8 cellular contexts compared by ENCODE assay signal in genomic region chr3:129439381-129439816, GRCh38. TPM values are rescaled to one million over a fixed set of nuclear protein-coding genes. Genes with fewer than 3 reads are reported as not detected.
A peak's percentile ranks its signal among the peaks of the same experiment; 100 is the strongest.
DNase-seq lines count a peak whose midpoint lies in the region; ATAC-seq and TF ChIP-seq lines count a peak whose summit lies in the region.

No MANE protein-coding gene starts in this region.

- H3K27me3 ChIP-seq in ACC112 (ENCODE audit: insufficient read depth, low read length) (no peaks in the 10 kb centered on the region), HUES48 (ENCODE audit: control insufficient read depth, insufficient read depth, low read length) (no peaks in the 10 kb centered on the region), right lobe of liver (no peaks in the 10 kb centered on the region)

- H3K27ac ChIP-seq in ACC112 (ENCODE audit: low read depth, low read length) (peak overlapping the region; percentile 53), HUES48 (ENCODE audit: low read depth, low read length) (peak overlapping the region; percentile 94), right lobe of liver (peak overlapping the region; percentile 82 to 87 (median 86))

- peak overlapping the region; percentile 92 for H2AFZ ChIP-seq in ACC112 (ENCODE audit: low read length, unreplicated experiment)

- DNase-seq in GM19238 (ENCODE audit: insufficient read length, low spot score), result peak; percentile 31
- peak; percentile 28 for DNase-seq in T-helper 22 cell (ENCODE audit: low read depth)
- no peak for DNase-seq in choroid plexus epithelial cell (ENCODE audit: low read depth)
- DNase-seq in right lobe of liver, result peak in 2 of 3 donors; percentile 60 to 75
- peak; percentile 24 for DNase-seq in stimulated activated CD8-positive, alpha-beta memory T cell treated with anti-CD3 and anti-CD28 coated beads, Interleukin-4, amount 100 ng/mL, for 24 hours (ENCODE audit: low read depth)
- no peak for DNase-seq in NCI-H2029 (lab: John Stamatoyannopoulos, UW)

- H3K36me3 ChIP-seq in ACC112 (ENCODE audit: insufficient read depth, low read length) (peaks cover 15% of the 10 kb centered on the region), HUES48 (ENCODE audit: control insufficient read depth, insufficient read depth, low read length) (peaks cover 39% of the 10 kb centered on the region), right lobe of liver (peaks cover 0 to 19% (median 6%) of the 10 kb centered on the region in 4 donors)

- TF ChIP-seq CTCF in choroid plexus epithelial cell (conservative IDR thresholded peaks at IDR 0.05; ENCODE audit: low read depth, low read length) (no peak), right lobe of liver (IDR thresholded peaks at IDR 0.05) (no peak)

- H3K4me1 ChIP-seq in ACC112 (ENCODE audit: control insufficient read depth, insufficient read depth, low read length, unreplicated experiment), result peaks cover 64% of the 10 kb centered on the region
- H3K4me1 ChIP-seq in HUES48 (ENCODE audit: control insufficient read depth, insufficient read depth, low read length), result peaks cover 20% of the 10 kb centered on the region
- H3K4me1 ChIP-seq in right lobe of liver, result peaks cover 0 to 69% (median 20%) of the 10 kb centered on the region in 4 donors

- ATAC-seq in right lobe of liver, result peak; percentile 4 to 17 (median 7)

- peak overlapping the region; percentile 67 for H3K9ac ChIP-seq in HUES48 (ENCODE audit: low read depth, low read length)

- peaks cover 63% of the 10 kb centered on the region for H3K79me2 ChIP-seq in ACC112 (ENCODE audit: control insufficient read depth, insufficient read depth, low read length, unreplicated experiment)

- H3K9me3 ChIP-seq in HUES48 (ENCODE audit: control insufficient read depth, insufficient read depth, low read length) (no peaks in the 10 kb centered on the region), right lobe of liver (no peaks in the 10 kb centered on the region)

- 0% methylated on average over 4 of the region's 16 CpGs for WGBS in right lobe of liver (ENCODE audit: insufficient coverage, low coverage, low lambda C conversion rate, missing lambda C conversion rate)

- intact Hi-C loops in right lobe of liver (cut with DNase I), result no loop called here

- TF ChIP-seq POLR2A in right lobe of liver (IDR thresholded peaks at IDR 0.05), result no peak

- H3K4me3 ChIP-seq in ACC112 (ENCODE audit: low read depth, low read length) (peak overlapping the region; percentile 95), HUES48 (ENCODE audit: low read depth, low read length) (peak overlapping the region; percentile 100), choroid plexus epithelial cell (ENCODE audit: low read depth, low read length) (peak overlapping the region; percentile 70), right lobe of liver (peak overlapping the region; percentile 67 to 90 (median 80))

RNA-seq across cellular contexts. Expression of gene MBD4, which starts 0.3 kb away (rescaled TPM):
- total RNA-seq in right lobe of liver, result 10 to 100 TPM; 16.9 to 26.1 (median 25.3) TPM

RNA-seq across cellular contexts. Expression of gene IFT122, which starts 0.6 kb away (rescaled TPM):
- total RNA-seq in right lobe of liver, result 10 to 100 TPM in 4 of 6 experiments, 1 to 10 TPM in 2; 7.1 to 16.8 (median 11.5) TPM

RNA-seq across cellular contexts. Expression of gene EFCAB12, which starts 11.0 kb away (rescaled TPM):
- total RNA-seq in right lobe of liver, result 1 to 10 TPM in 5 of 6 experiments, under 1 TPM in 1; 0.26 to 4.7 (median 2.0) TPM

Comparison
In these comparisons a context has a peak if more than half of its experiments do, and no peak if none do; other contexts are left out.
1. DNase-seq: peak in GM19238 (single experiment), T-helper 22 cell (single experiment), right lobe of liver (2 of 3) and stimulated activated CD8-positive, alpha-beta memory T cell treated with anti-CD3 and anti-CD28 coated beads, Interleukin-4, amount 100 ng/mL, for 24 hours (single experiment); none in choroid plexus epithelial cell (single experiment) and NCI-H2029 (single experiment).
2. Peak in every context shown above with its lines, with median percentiles within 50 percentile points of each other: H3K27ac ChIP-seq and H3K4me3 ChIP-seq.